In genomic region chr18:62399781-62400308, GRCh38 we compare ENCODE assay signal across 9 cellular contexts.
A peak's percentile ranks its signal among the peaks of the same experiment; 100 is the strongest.
DNase-seq lines count a peak whose midpoint lies in the region; ATAC-seq and TF ChIP-seq lines count a peak whose summit lies in the region.
"Had no signal": no experiment of that assay in that cellular context is flagged by ENCODE, and none has a peak within 500 bp of the region (broad histone marks: within the 10 kb centered on the region; RNA-seq: fewer than 3 reads in every experiment).

No MANE protein-coding gene starts in this region.

- TF ChIP-seq POLR2A in Peyer's patch (IDR thresholded peaks at IDR 0.05), result no peak

- peak; percentile 27 for TF ChIP-seq CTCF in astrocyte of the cerebellum (IDR thresholded peaks at IDR 0.05; ENCODE audit: low read depth, low read length, missing control alignments)
- TF ChIP-seq CTCF in Peyer's patch (IDR thresholded peaks at IDR 0.05), result peak in 2 of 6 experiments; percentile 6 to 27

- no peaks in the 10 kb centered on the region for H3K9me3 Mint-ChIP-seq in stimulated activated naive B cell treated with anti-CD40 and anti-IgM and Interleukin-4, amounts not matched to agents 10 μg/mL and 1 μg/mL and 100 μg/mL, for 72 hours
- H3K9me3 Mint-ChIP-seq: activated naive CD4-positive, alpha-beta T cell treated with anti-CD3 and anti-CD28 coated beads, Interleukin-2, amount 50 U/mL, for 72 hours had no signal

- H3K9ac ChIP-seq in Karpas-422 (ENCODE audit: low read length), result no peak overlapping the region

- H3K27ac Mint-ChIP-seq in stimulated activated naive B cell treated with anti-CD40 and anti-IgM and Interleukin-4, amounts not matched to agents 10 μg/mL and 1 μg/mL and 100 μg/mL, for 72 hours, result no peak overlapping the region

- H3K27ac ChIP-seq in Karpas-422 (ENCODE audit: low read length) (no peak overlapping the region), Peyer's patch (no peak overlapping the region)

- H3K4me1 ChIP-seq in Karpas-422 (ENCODE audit: low read length) (peaks cover 21% of the 10 kb centered on the region), Peyer's patch (no peaks in the 10 kb centered on the region)

- H3K79me2 ChIP-seq in Karpas-422 (ENCODE audit: low read length), result no peaks in the 10 kb centered on the region

- H3K4me3 ChIP-seq in Karpas-422 (ENCODE audit: low read length), result no peak overlapping the region
- H3K4me3 ChIP-seq in astrocyte of the cerebellum (ENCODE audit: low read depth, low read length), result no peak overlapping the region
- no peak overlapping the region for H3K4me3 ChIP-seq in Peyer's patch

- no peaks in the 10 kb centered on the region for H4K20me1 ChIP-seq in Karpas-422 (ENCODE audit: insufficient read depth, low read depth, low read length)

- H3K9me2 ChIP-seq in Karpas-422 (replicated peaks; ENCODE audit: insufficient read depth, low read length), result no peaks in the 10 kb centered on the region

- in situ Hi-C loops in astrocyte of the cerebellum (cut with HindIII; ENCODE audit: low sequenced_read_pairs), result no loop called here

- ATAC-seq in GM18870 (IDR thresholded peaks at IDR 0.05; ENCODE audit: unreplicated experiment), result peak; percentile 39
- peak; percentile 23 to 47 for ATAC-seq in stimulated activated naive B cell treated with anti-CD40 and anti-IgM and Interleukin-4, amounts not matched to agents 10 μg/mL and 1 μg/mL and 100 μg/mL, for 72 hours (replicated peaks)

- peaks cover 0 to 5% of the 10 kb centered on the region in 2 donors for H3K27me3 Mint-ChIP-seq in stimulated activated naive B cell treated with anti-CD40 and anti-IgM and Interleukin-4, amounts not matched to agents 10 μg/mL and 1 μg/mL and 100 μg/mL, for 72 hours

- H2AFZ ChIP-seq in Karpas-422 (ENCODE audit: low read length), result 0 out of 2 replicates have a peak overlapping the region, but pooled peaks have one; percentile 8

- peaks cover 10 to 15% of the 10 kb centered on the region in 2 donors for H3K4me1 Mint-ChIP-seq in stimulated activated naive B cell treated with anti-CD40 and anti-IgM and Interleukin-4, amounts not matched to agents 10 μg/mL and 1 μg/mL and 100 μg/mL, for 72 hours

- H3K4me2 ChIP-seq in Karpas-422 (ENCODE audit: low read depth, low read length, poor library complexity, severe bottlenecking), result peak overlapping the region; percentile 43

- no peaks in the 10 kb centered on the region for H3K36me3 Mint-ChIP-seq in stimulated activated naive B cell treated with anti-CD40 and anti-IgM and Interleukin-4, amounts not matched to agents 10 μg/mL and 1 μg/mL and 100 μg/mL, for 72 hours
- H3K36me3 Mint-ChIP-seq: activated naive CD4-positive, alpha-beta T cell treated with anti-CD3 and anti-CD28 coated beads, Interleukin-2, amount 50 U/mL, for 72 hours had no signal

- DNase-seq in 8988T (peak; percentile 23), Karpas-422 (no peak), astrocyte of the cerebellum (ENCODE audit: low read depth) (no peak), Peyer's patch (no peak), putamen (ENCODE audit: low spot score) (no peak)
- DNase-seq in stimulated activated naive B cell treated with anti-CD40 and anti-IgM and Interleukin-4, amounts not matched to agents 10 μg/mL and 1 μg/mL and 100 μg/mL, for 72 hours, result no peak
- DNase-seq in stimulated activated CD4-positive, alpha-beta T cell treated with anti-CD3 and anti-CD28 coated beads, Interleukin-4, amount 100 ng/mL, for 1 hour, result no peak

- no peaks in the 10 kb centered on the region for H3K9me3 ChIP-seq in Karpas-422 (ENCODE audit: low read length)
- no peaks in the 10 kb centered on the region for H3K9me3 ChIP-seq in Peyer's patch

- no peaks in the 10 kb centered on the region for H3K36me3 ChIP-seq in Karpas-422 (ENCODE audit: insufficient read depth, low read length)
- no peaks in the 10 kb centered on the region for H3K36me3 ChIP-seq in Peyer's patch

- H3K27me3 ChIP-seq in Karpas-422 (ENCODE audit: low read length) (no peaks in the 10 kb centered on the region), Peyer's patch (no peaks in the 10 kb centered on the region)

- no peak overlapping the region for H3K4me3 Mint-ChIP-seq in stimulated activated naive B cell treated with anti-CD40 and anti-IgM and Interleukin-4, amounts not matched to agents 10 μg/mL and 1 μg/mL and 100 μg/mL, for 72 hours
